9 cellular contexts compared by ENCODE assay signal in the genomic region with DNA sequence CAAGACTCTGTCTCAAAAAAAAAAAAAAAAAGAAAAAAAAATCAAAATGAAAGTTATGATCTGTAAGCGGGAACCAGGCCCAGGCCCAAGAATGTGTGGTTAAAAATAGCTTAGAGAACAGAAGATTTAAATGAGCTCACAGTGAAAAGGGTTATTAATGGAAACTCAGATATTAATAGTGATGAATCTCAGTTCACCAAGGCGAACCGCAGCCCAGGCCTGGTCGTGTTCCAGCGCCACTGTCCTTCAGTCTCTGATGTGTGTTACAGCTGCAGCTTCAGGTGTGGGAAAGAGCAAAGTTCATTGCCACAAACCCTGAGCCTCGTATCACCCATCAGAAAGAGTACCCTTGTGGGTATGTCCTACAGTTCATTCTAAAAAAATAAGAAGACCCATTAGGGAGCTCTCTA.
DNase-seq lines count a peak whose midpoint lies in the region; ATAC-seq and TF ChIP-seq lines count a peak whose summit lies in the region.
"Had no signal": no experiment of that assay in that cellular context is flagged by ENCODE, and none has a peak within 500 bp of the region (broad histone marks: within the 10 kb centered on the region; RNA-seq: fewer than 3 reads in every experiment).

No MANE protein-coding gene starts in this region.

- H3K4me3 ChIP-seq in DND-41 (ENCODE audit: low read depth in 1 of 2, low read length in 2 of 2) (no peak overlapping the region), KMS-11 (IDR thresholded peaks at IDR 0.05; ENCODE audit: insufficient read depth, low read depth, low read length) (no peak overlapping the region)

- H3K9me3 ChIP-seq in DND-41 (ENCODE audit: insufficient read depth, low read length, severe bottlenecking), result no peaks in the 10 kb centered on the region

- peak overlapping the region; percentile 24 for H3K9ac ChIP-seq in DND-41 (ENCODE audit: low read depth, low read length)
- peak overlapping the region; percentile 43; the same call in 1 of the 2 replicates for H3K9ac ChIP-seq in KMS-11

- TF ChIP-seq POLR2A in erythroblast (IDR thresholded peaks at IDR 0.05; ENCODE audit: low read length), result no peak

- H3K4me2 ChIP-seq in DND-41 (ENCODE audit: insufficient read depth, low read length) (peak overlapping the region; percentile 24), KMS-11 (peak overlapping the region; percentile 93)

- H4K20me1 ChIP-seq in DND-41 (ENCODE audit: insufficient read depth, low read length) (peaks cover 44% of the 10 kb centered on the region), KMS-11 (ENCODE audit: insufficient read depth) (no peaks in the 10 kb centered on the region)

- H3K4me1 ChIP-seq in DND-41 (ENCODE audit: insufficient read depth, low read length) (peaks cover 78% of the 10 kb centered on the region), KMS-11 (ENCODE audit: low read depth, poor library complexity, severe bottlenecking) (peaks cover 38% of the 10 kb centered on the region), foreskin keratinocyte (no peaks in the 10 kb centered on the region)

- DNase-seq in DND-41, result peak; percentile 72
- peak; percentile 53 to 55 for DNase-seq in left colon
- no peak for DNase-seq in A172 (ENCODE audit: low spot score)
- DNase-seq in erythroblast (lab: John Stamatoyannopoulos, UW), result no peak
- DNase-seq in foreskin keratinocyte, result no peak
- DNase-seq in kidney glomerular epithelial cell (lab: John Stamatoyannopoulos, UW), result no peak

- no peak for TF ChIP-seq CTCF in DND-41 (IDR thresholded peaks at IDR 0.05; ENCODE audit: borderline replicate concordance, extremely low read depth, low read length, poor library complexity, severe bottlenecking)
- no peak for TF ChIP-seq CTCF in KMS-11 (conservative IDR thresholded peaks at IDR 0.05; ENCODE audit: low read depth, low read length)
- no peak for TF ChIP-seq CTCF in foreskin keratinocyte (conservative IDR thresholded peaks at IDR 0.05)

- peaks cover 99% of the 10 kb centered on the region for H3K79me2 ChIP-seq in DND-41 (ENCODE audit: insufficient read depth, low read length)
- no peaks in the 10 kb centered on the region for H3K79me2 ChIP-seq in KMS-11 (ENCODE audit: insufficient read depth, low read depth)

- peaks cover 16% of the 10 kb centered on the region for H3K36me3 ChIP-seq in DND-41 (ENCODE audit: insufficient read depth, low read length)
- no peaks in the 10 kb centered on the region for H3K36me3 ChIP-seq in KMS-11 (ENCODE audit: insufficient read depth)

- H3K27me3 ChIP-seq in DND-41 (ENCODE audit: insufficient read depth, low read length, poor library complexity) (no peaks in the 10 kb centered on the region), KMS-11 (ENCODE audit: insufficient read depth, low read depth) (no peaks in the 10 kb centered on the region), foreskin keratinocyte (peaks cover 4% of the 10 kb centered on the region)

- H2AFZ ChIP-seq in DND-41 (ENCODE audit: low read depth, low read length) (no peak overlapping the region), KMS-11 (ENCODE audit: low read depth) (peak overlapping the region; percentile 45)

- ATAC-seq in DND-41 (ENCODE audit: insufficient read depth, low read depth) (peak; percentile 82), GM21576 (IDR thresholded peaks at IDR 0.05; ENCODE audit: unreplicated experiment) (peak; percentile 84), left colon (peak; percentile 55), foreskin keratinocyte (no peak)

- H3K27ac ChIP-seq in DND-41 (ENCODE audit: low read length) (peak overlapping the region; percentile 67), KMS-11 (peak overlapping the region; percentile 59), foreskin keratinocyte (no peak overlapping the region)
- H3K27ac ChIP-seq: VCaP had no signal

- intact Hi-C loops in left colon (cut with DNase I, micrococcal nuclease), result no loop called here

Comparison
In these comparisons a context has a peak if more than half of its experiments do, and no peak if none do; other contexts are left out.
1. DNase-seq: peak in DND-41 (single experiment) and left colon (2 of 2); none in A172 (single experiment), erythroblast (0 of 2), foreskin keratinocyte (0 of 2) and kidney glomerular epithelial cell (single experiment).